Comparison of ENCODE assay signal across 17 cellular contexts in the genomic region with DNA sequence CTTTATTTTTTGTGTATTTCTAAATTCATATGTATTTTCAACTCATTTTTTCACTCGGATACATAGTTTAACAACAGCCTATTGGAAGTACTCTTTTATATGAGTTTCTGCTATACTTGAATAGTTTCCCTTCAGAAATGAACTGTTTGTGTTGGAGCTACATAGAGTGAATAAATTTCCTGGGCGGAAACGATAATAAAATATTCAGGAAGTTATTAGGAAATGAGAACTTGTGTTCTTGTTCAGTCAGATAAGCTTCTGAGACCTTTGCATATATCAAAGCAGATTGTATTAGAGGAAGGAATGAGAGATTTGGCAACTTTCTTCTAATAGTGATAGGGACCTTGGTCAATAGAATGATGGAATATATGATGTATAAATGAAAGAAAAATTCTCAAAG. TPM values are rescaled to one million over a fixed set of nuclear protein-coding genes. Genes with fewer than 3 reads are reported as not detected.
A peak's percentile ranks its signal among the peaks of the same experiment; 100 is the strongest.
DNase-seq lines count a peak whose midpoint lies in the region; ATAC-seq and TF ChIP-seq lines count a peak whose summit lies in the region.
"Had no signal": no experiment of that assay in that cellular context is flagged by ENCODE, and none has a peak within 500 bp of the region (broad histone marks: within the 10 kb centered on the region; RNA-seq: fewer than 3 reads in every experiment).

No MANE protein-coding gene starts in this region.

- BruUV-seq in mammary epithelial cell (replicated peaks; lab: Mats Ljungman, UMichigan): no TSS peak

- no peak overlapping the region for H3K4me3 Mint-ChIP-seq in T-helper 17 cell
- H3K4me3 Mint-ChIP-seq: GM23338 had no signal

- CTCF ChIA-PET in mammary epithelial cell (lab: Charles Lee; ENCODE audit: low non-redundant PET): no interaction called here

- H3K27ac Mint-ChIP-seq in T-helper 17 cell: peak overlapping the region; percentile 29
- H3K27ac Mint-ChIP-seq: GM23338 had no signal

- dilution Hi-C loops in mammary epithelial cell (cut with HindIII; ENCODE audit: low sequenced_read_pairs): loop anchor here (25.0 kb wide), 1 partner anchor 267 kb away; no protein-coding TSS in a partner anchor

- H3K9me3 ChIP-seq in T-helper 17 cell (ENCODE audit: control insufficient read depth, low read length, poor library complexity, severe bottlenecking): no peaks in the 10 kb centered on the region
- no peaks in the 10 kb centered on the region for H3K9me3 ChIP-seq in mammary epithelial cell (replicated peaks; ENCODE audit: insufficient read depth, low read length)

- H3K27me3 ChIP-seq in mammary epithelial cell (ENCODE audit: insufficient read depth, low read length) (no peaks in the 10 kb centered on the region), brain microvascular endothelial cell (replicated peaks) (no peaks in the 10 kb centered on the region)

- peaks cover 24% of the 10 kb centered on the region for H3K4me1 Mint-ChIP-seq in T-helper 17 cell

- peaks cover 10% of the 10 kb centered on the region for H3K4me1 ChIP-seq in mammary epithelial cell (ENCODE audit: insufficient read depth, low read length)

- H3K27me3 Mint-ChIP-seq in T-helper 17 cell: no peaks in the 10 kb centered on the region

- H3K27ac ChIP-seq in mammary epithelial cell (ENCODE audit: insufficient read depth, low read depth, low read length): no peak overlapping the region
- no peak overlapping the region for H3K27ac ChIP-seq in brain microvascular endothelial cell

- H3K36me3 ChIP-seq in mammary epithelial cell (ENCODE audit: insufficient read depth, low read length) (no peaks in the 10 kb centered on the region), brain microvascular endothelial cell (replicated peaks) (no peaks in the 10 kb centered on the region)

- H3K79me2 ChIP-seq in mammary epithelial cell (ENCODE audit: insufficient read depth, low read length): peaks cover 3% of the 10 kb centered on the region

- ATAC-seq in T-helper 17 cell: no peak
- ATAC-seq: HCT116 had no signal

- no peak overlapping the region for H2AFZ ChIP-seq in mammary epithelial cell (ENCODE audit: low read depth, low read length)
- H2AFZ ChIP-seq: GM23338 had no signal

- TF ChIP-seq CTCF in mammary epithelial cell (conservative IDR thresholded peaks at IDR 0.05 in 1 of 2, IDR thresholded peaks at IDR 0.05 in 1 of 2; ENCODE audit: extremely low read depth in 1 of 2, insufficient read depth in 1 of 2, low read depth in 1 of 2, low read length in 2 of 2) (no peak), brain microvascular endothelial cell (IDR thresholded peaks at IDR 0.05; ENCODE audit: low read depth, low read length, missing control alignments) (no peak)

- no peak for DNase-seq in T-helper 17 cell
- DNase-seq in dermis microvascular lymphatic vessel endothelial cell (ENCODE audit: low read depth in 2 of 2): peak; percentile 80 to 84
- peak; percentile 12 for DNase-seq in left kidney (ENCODE audit: low read depth, low spot score)
- no peak for DNase-seq in GM03348 (ENCODE audit: low spot score)
- no peak for DNase-seq in mammary epithelial cell
- no peak for DNase-seq in COR-L47 (lab: John Stamatoyannopoulos, UW)
- DNase-seq in brain microvascular endothelial cell: no peak
- DNase-seq: AML-193; GDM1; KG1; NCI-H1694 treated with DMSO at 0.1 percent for 48 hours; NCI-H510A; NCI-H748 treated with DMSO at 0.1 percent for 48 hours; NK-92 treated with Interleukin-12 subunit alpha and Interleukin-12 subunit beta, amount 100 ng/mL, for 24 hours; SHP77 had no signal

- WGBS in mammary epithelial cell (ENCODE audit: low coverage, missing lambda C conversion rate): 85% methylated on average over 3 of the region's 3 CpGs

- H3K9ac ChIP-seq in mammary epithelial cell (ENCODE audit: insufficient read depth, low read length): no peak overlapping the region

- in situ Hi-C loops in mammary epithelial cell (cut with MboI; ENCODE audit: low sequenced_read_pairs in 2 of 2): loop anchor here in 1 of 2 donors (5.0 kb wide), 1 partner anchor 282 kb away; no protein-coding TSS in a partner anchor
- in situ Hi-C loops in brain microvascular endothelial cell (cut with HindIII; ENCODE audit: low pct_ligation_motif_present, low sequenced_read_pairs): loop anchor here (25.0 kb wide), 1 partner anchor 317 kb away; no protein-coding TSS in a partner anchor

- H3K4me3 ChIP-seq in mammary epithelial cell (replicated peaks in 1 of 3; ENCODE audit: insufficient read depth in 1 of 3, low read depth in 2 of 3, low read length in 3 of 3) (no peak overlapping the region), brain microvascular endothelial cell (ENCODE audit: low read depth, low read length) (no peak overlapping the region)
- H3K4me3 ChIP-seq: GM23338 had no signal

- intact Hi-C loops in mammary epithelial cell (cut with micrococcal nuclease): no loop called here

- no peaks in the 10 kb centered on the region for H3K36me3 Mint-ChIP-seq in T-helper 17 cell (ENCODE audit: low read depth)

- H4K20me1 ChIP-seq in mammary epithelial cell (ENCODE audit: insufficient read depth, low read length): no peaks in the 10 kb centered on the region

- H3K4me2 ChIP-seq in mammary epithelial cell (ENCODE audit: insufficient read depth, low read depth, low read length): no peak overlapping the region

RNA-seq across cellular contexts. Expression of a gene that starts 27.3 kb away (rescaled TPM):
- total RNA-seq in T-helper 17 cell (10 to 100 TPM; 21.9 to 22.9 TPM), dermis microvascular lymphatic vessel endothelial cell (1.9 and 5.3 TPM in 2 replicates), mammary epithelial cell (10 to 100 TPM; 17.0 to 23.3 TPM)
- 9.7 TPM for polyA plus RNA-seq in mammary epithelial cell
- 35.4 TPM for polyA minus RNA-seq in mammary epithelial cell

Comparison
In these comparisons a context has a peak if more than half of its experiments do, and no peak if none do; other contexts are left out.
1. DNase-seq: peak in dermis microvascular lymphatic vessel endothelial cell (2 of 2) and left kidney (single experiment); none in T-helper 17 cell (0 of 3), GM03348 (single experiment), mammary epithelial cell (single experiment), COR-L47 (single experiment) and brain microvascular endothelial cell (single experiment).